Comparison of ENCODE assay signal across 8 cellular contexts in genomic region chr21:37208056-37208705, GRCh38. TPM values are rescaled to one million over a fixed set of nuclear protein-coding genes. Genes with fewer than 3 reads are reported as not detected.
DNase-seq lines count a peak whose midpoint lies in the region; ATAC-seq, FAIRE-seq and TF ChIP-seq lines count a peak whose summit lies in the region.

No MANE protein-coding gene starts in this region.

- TF ChIP-seq CTCF in endothelial cell (IDR thresholded peaks at IDR 0.05; ENCODE audit: unreplicated experiment) (no peak), D721Med (IDR thresholded peaks at IDR 0.05; ENCODE audit: insufficient read depth, missing control alignments) (no peak)

- FAIRE-seq in D721Med (lab: Jason Lieb, UNC), result no peak

- DNase-seq in AG08395 (ENCODE audit: low spot score) (peak; percentile 47), RPMI8226 (peak; percentile 82), endothelial cell (ENCODE audit: low spot score) (no peak), nucleus accumbens (lab: John Stamatoyannopoulos, UW) (peak in 54 of 56 donors; percentile 4 to 85 (median 56)), DMS53 treated with DMSO at 0.1 percent for 48 hours (lab: John Stamatoyannopoulos, UW; ENCODE audit: unreplicated experiment) (no peak), D721Med (ENCODE audit: insufficient read length, low spot score) (no peak)

- H3K36me3 Mint-ChIP-seq in endothelial cell (ENCODE audit: low read depth, unreplicated experiment), result peaks cover 31% of the 10 kb centered on the region

- peak overlapping the region; percentile 36 for H3K27ac Mint-ChIP-seq in endothelial cell (ENCODE audit: unreplicated experiment)

- H3K27me3 Mint-ChIP-seq in endothelial cell (ENCODE audit: unreplicated experiment), result peaks cover 5% of the 10 kb centered on the region

- H3K9me3 Mint-ChIP-seq in endothelial cell (ENCODE audit: unreplicated experiment), result no peaks in the 10 kb centered on the region

- H3K4me1 Mint-ChIP-seq in endothelial cell (ENCODE audit: unreplicated experiment), result peaks cover 13% of the 10 kb centered on the region

- H3K4me3 Mint-ChIP-seq in endothelial cell (ENCODE audit: unreplicated experiment), result no peak overlapping the region

- peak; percentile 33 for ATAC-seq in GM18520 (IDR thresholded peaks at IDR 0.05; ENCODE audit: unreplicated experiment)
- peak; percentile 59 for ATAC-seq in HG02943 (IDR thresholded peaks at IDR 0.05; ENCODE audit: low read depth, unreplicated experiment)

RNA-seq across cellular contexts. Expression of gene VPS26C, which starts 59.0 kb away (rescaled TPM):
- total RNA-seq in endothelial cell (ENCODE audit: unreplicated experiment), result 63.8 TPM

Comparison
In these comparisons a context has a peak if more than half of its experiments do, and no peak if none do; other contexts are left out.
1. DNase-seq: peak in AG08395 (single experiment), RPMI8226 (single experiment) and nucleus accumbens (54 of 56); none in endothelial cell (single experiment), DMS53 treated with DMSO at 0.1 percent for 48 hours (single experiment) and D721Med (single experiment).